In genomic region chr5:143569722-143570567, GRCh38 we compare ENCODE assay signal across 1 cellular context.
A peak's percentile ranks its signal among the peaks of the same experiment; 100 is the strongest.
TF ChIP-seq lines count a peak whose summit lies in the region.

No MANE protein-coding gene starts in this region.

TF ChIP-seq in HepG2, 621 proteins besides CTCF, POLR2A, EP300 and RAD21 (continued from another document and continues in another):
- peak; percentile 47; the same call in 1 of the 2 replicates for TF ChIP-seq SAP130 (CRISPR knock-in tag; IDR thresholded peaks at IDR 0.05; ENCODE audit: low read depth)
- TF ChIP-seq TFE3 (CRISPR knock-in tag; IDR thresholded peaks at IDR 0.05), result no peak
- TF ChIP-seq NFRKB (IDR thresholded peaks at IDR 0.05), result no peak
- TF ChIP-seq NFE2L2 (IDR thresholded peaks at IDR 0.05; ENCODE audit: low read length), result no peak
- no peak for TF ChIP-seq CENPBD1 (CRISPR knock-in tag; IDR thresholded peaks at IDR 0.05; ENCODE audit: borderline replicate concordance, low read depth)
- TF ChIP-seq ZNF878 (CRISPR knock-in tag; IDR thresholded peaks at IDR 0.05), result no peak
- no peak; the same call in 1 of the 2 replicates for TF ChIP-seq LCORL (IDR thresholded peaks at IDR 0.05)
- no peak for TF ChIP-seq LCORL (CRISPR knock-in tag; IDR thresholded peaks at IDR 0.05)
- peak; percentile 23; the same call in 1 of the 2 replicates for TF ChIP-seq ARID4A (CRISPR knock-in tag; IDR thresholded peaks at IDR 0.05; ENCODE audit: borderline replicate concordance)
- TF ChIP-seq PAXIP1 (CRISPR knock-in tag; conservative IDR thresholded peaks at IDR 0.05), result peak; percentile 77; the same call in 1 of the 2 replicates
- TF ChIP-seq E2F2 (CRISPR knock-in tag; IDR thresholded peaks at IDR 0.05; ENCODE audit: borderline replicate concordance), result no peak
- no peak for TF ChIP-seq ZNF281 (CRISPR knock-in tag; IDR thresholded peaks at IDR 0.05; ENCODE audit: borderline replicate concordance)
- no peak for TF ChIP-seq NR2F2 (IDR thresholded peaks at IDR 0.05; ENCODE audit: borderline replicate concordance, low read depth)
- no peak for TF ChIP-seq PHB2 (IDR thresholded peaks at IDR 0.05; ENCODE audit: partially characterized antibody)
- TF ChIP-seq ZNF3 (CRISPR knock-in tag; IDR thresholded peaks at IDR 0.05), result no peak
- no peak for TF ChIP-seq GPN1 (CRISPR knock-in tag; IDR thresholded peaks at IDR 0.05; ENCODE audit: borderline replicate concordance)
- peak; percentile 31 for TF ChIP-seq ZMYM4 (CRISPR knock-in tag; IDR thresholded peaks at IDR 0.05)
- 0 out of 2 replicates have a peak, but pooled peaks have one; percentile 33 for TF ChIP-seq ZFP36L1 (CRISPR knock-in tag; IDR thresholded peaks at IDR 0.05)
- no peak for TF ChIP-seq PCBP2 (optimal IDR thresholded peaks at IDR 0.05; ENCODE audit: low read depth, low read length, poor library complexity, severe bottlenecking)
- no peak for TF ChIP-seq ZNF430 (CRISPR knock-in tag; IDR thresholded peaks at IDR 0.05)
- TF ChIP-seq ZNF296 (CRISPR knock-in tag; conservative IDR thresholded peaks at IDR 0.05), result no peak
- no peak for TF ChIP-seq ZNF124 (CRISPR knock-in tag; IDR thresholded peaks at IDR 0.05)
- TF ChIP-seq PPARG (CRISPR knock-in tag; conservative IDR thresholded peaks at IDR 0.05), result peak; percentile 64; the same call in 1 of the 2 replicates
- TF ChIP-seq CC2D1A (CRISPR knock-in tag; IDR thresholded peaks at IDR 0.05), result no peak
- TF ChIP-seq ZNF737 (CRISPR knock-in tag; IDR thresholded peaks at IDR 0.05; ENCODE audit: borderline replicate concordance), result no peak
- no peak for TF ChIP-seq RARG (CRISPR knock-in tag; IDR thresholded peaks at IDR 0.05; ENCODE audit: low read depth)
- TF ChIP-seq ZNF773 (CRISPR knock-in tag; IDR thresholded peaks at IDR 0.05; ENCODE audit: borderline replicate concordance), result no peak
- no peak for TF ChIP-seq ZNF143 (CRISPR knock-in tag; IDR thresholded peaks at IDR 0.05)
- no peak for TF ChIP-seq CENPX (CRISPR knock-in tag; IDR thresholded peaks at IDR 0.05)
- no peak for TF ChIP-seq HBP1 (CRISPR knock-in tag; IDR thresholded peaks at IDR 0.05; ENCODE audit: low read depth)
- peak; percentile 81 for TF ChIP-seq ZNF644 (CRISPR knock-in tag; IDR thresholded peaks at IDR 0.05; ENCODE audit: low read depth)
- TF ChIP-seq FOXO1 (CRISPR knock-in tag; IDR thresholded peaks at IDR 0.05), result peak; percentile 72; the same call in 1 of the 2 replicates
- TF ChIP-seq ZNF709 (CRISPR knock-in tag; IDR thresholded peaks at IDR 0.05), result no peak
- TF ChIP-seq ZNF264 (CRISPR knock-in tag; IDR thresholded peaks at IDR 0.05), result no peak
- TF ChIP-seq SRY (CRISPR knock-in tag; IDR thresholded peaks at IDR 0.05), result no peak
- TF ChIP-seq RBM22 (optimal IDR thresholded peaks at IDR 0.05; ENCODE audit: low read length), result no peak
- TF ChIP-seq ZBTB20 (CRISPR knock-in tag; IDR thresholded peaks at IDR 0.05; ENCODE audit: borderline replicate concordance, low read depth), result no peak; the same call in 1 of the 2 replicates
- peak; percentile 93 for TF ChIP-seq HNF4A (CRISPR knock-in tag; IDR thresholded peaks at IDR 0.05)
- TF ChIP-seq MLLT10 (CRISPR knock-in tag; IDR thresholded peaks at IDR 0.05), result no peak
- no peak for TF ChIP-seq ZSCAN30 (CRISPR knock-in tag; IDR thresholded peaks at IDR 0.05)
- no peak for TF ChIP-seq KLF12 (CRISPR knock-in tag; IDR thresholded peaks at IDR 0.05; ENCODE audit: borderline replicate concordance)
- TF ChIP-seq ATF4 (CRISPR knock-in tag; IDR thresholded peaks at IDR 0.05), result no peak
- no peak for TF ChIP-seq TRAFD1 (CRISPR knock-in tag; IDR thresholded peaks at IDR 0.05; ENCODE audit: borderline replicate concordance)
- TF ChIP-seq ONECUT2 (CRISPR knock-in tag; IDR thresholded peaks at IDR 0.05), result peak; percentile 43; the same call in 1 of the 2 replicates
- TF ChIP-seq IRF2 (CRISPR knock-in tag; IDR thresholded peaks at IDR 0.05), result peak; percentile 57; the same call in 1 of the 2 replicates
- TF ChIP-seq FOXM1 (CRISPR knock-in tag; IDR thresholded peaks at IDR 0.05), result no peak
- no peak for TF ChIP-seq MTA1 (CRISPR knock-in tag; IDR thresholded peaks at IDR 0.05; ENCODE audit: borderline replicate concordance)
- no peak for TF ChIP-seq MAFF (IDR thresholded peaks at IDR 0.05; ENCODE audit: low read depth, low read length)
- no peak for TF ChIP-seq PCBP1 (IDR thresholded peaks at IDR 0.05; ENCODE audit: borderline replicate concordance, low read depth, low read length)
- no peak for TF ChIP-seq PLRG1 (conservative IDR thresholded peaks at IDR 0.05)
- TF ChIP-seq ZNF839 (CRISPR knock-in tag; IDR thresholded peaks at IDR 0.05; ENCODE audit: borderline replicate concordance), result no peak
- no peak for TF ChIP-seq CBX2 (IDR thresholded peaks at IDR 0.05; ENCODE audit: low read depth, low read length)
- TF ChIP-seq CBX2 (CRISPR knock-in tag; IDR thresholded peaks at IDR 0.05; ENCODE audit: low read depth), result no peak
